ENCODE assay signal across 1 cellular context in genomic region chr17:58369214-58370031, GRCh38.
TF ChIP-seq lines count a peak whose summit lies in the region.

No MANE protein-coding gene starts in this region.

TF ChIP-seq in HepG2, 621 proteins besides CTCF, POLR2A, EP300 and RAD21 (continued from another document and continues in another):
- TF ChIP-seq, protein P1, sequence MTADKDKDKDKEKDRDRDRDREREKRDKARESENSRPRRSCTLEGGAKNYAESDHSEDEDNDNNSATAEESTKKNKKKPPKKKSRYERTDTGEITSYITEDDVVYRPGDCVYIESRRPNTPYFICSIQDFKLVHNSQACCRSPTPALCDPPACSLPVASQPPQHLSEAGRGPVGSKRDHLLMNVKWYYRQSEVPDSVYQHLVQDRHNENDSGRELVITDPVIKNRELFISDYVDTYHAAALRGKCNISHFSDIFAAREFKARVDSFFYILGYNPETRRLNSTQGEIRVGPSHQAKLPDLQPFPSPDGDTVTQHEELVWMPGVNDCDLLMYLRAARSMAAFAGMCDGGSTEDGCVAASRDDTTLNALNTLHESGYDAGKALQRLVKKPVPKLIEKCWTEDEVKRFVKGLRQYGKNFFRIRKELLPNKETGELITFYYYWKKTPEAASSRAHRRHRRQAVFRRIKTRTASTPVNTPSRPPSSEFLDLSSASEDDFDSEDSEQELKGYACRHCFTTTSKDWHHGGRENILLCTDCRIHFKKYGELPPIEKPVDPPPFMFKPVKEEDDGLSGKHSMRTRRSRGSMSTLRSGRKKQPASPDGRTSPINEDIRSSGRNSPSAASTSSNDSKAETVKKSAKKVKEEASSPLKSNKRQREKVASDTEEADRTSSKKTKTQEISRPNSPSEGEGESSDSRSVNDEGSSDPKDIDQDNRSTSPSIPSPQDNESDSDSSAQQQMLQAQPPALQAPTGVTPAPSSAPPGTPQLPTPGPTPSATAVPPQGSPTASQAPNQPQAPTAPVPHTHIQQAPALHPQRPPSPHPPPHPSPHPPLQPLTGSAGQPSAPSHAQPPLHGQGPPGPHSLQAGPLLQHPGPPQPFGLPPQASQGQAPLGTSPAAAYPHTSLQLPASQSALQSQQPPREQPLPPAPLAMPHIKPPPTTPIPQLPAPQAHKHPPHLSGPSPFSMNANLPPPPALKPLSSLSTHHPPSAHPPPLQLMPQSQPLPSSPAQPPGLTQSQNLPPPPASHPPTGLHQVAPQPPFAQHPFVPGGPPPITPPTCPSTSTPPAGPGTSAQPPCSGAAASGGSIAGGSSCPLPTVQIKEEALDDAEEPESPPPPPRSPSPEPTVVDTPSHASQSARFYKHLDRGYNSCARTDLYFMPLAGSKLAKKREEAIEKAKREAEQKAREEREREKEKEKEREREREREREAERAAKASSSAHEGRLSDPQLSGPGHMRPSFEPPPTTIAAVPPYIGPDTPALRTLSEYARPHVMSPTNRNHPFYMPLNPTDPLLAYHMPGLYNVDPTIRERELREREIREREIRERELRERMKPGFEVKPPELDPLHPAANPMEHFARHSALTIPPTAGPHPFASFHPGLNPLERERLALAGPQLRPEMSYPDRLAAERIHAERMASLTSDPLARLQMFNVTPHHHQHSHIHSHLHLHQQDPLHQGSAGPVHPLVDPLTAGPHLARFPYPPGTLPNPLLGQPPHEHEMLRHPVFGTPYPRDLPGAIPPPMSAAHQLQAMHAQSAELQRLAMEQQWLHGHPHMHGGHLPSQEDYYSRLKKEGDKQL (CRISPR knock-in tag; IDR thresholded peaks at IDR 0.05; ENCODE audit: low read depth): no peak
- TF ChIP-seq ZFP41 (CRISPR knock-in tag; IDR thresholded peaks at IDR 0.05; ENCODE audit: borderline replicate concordance) (no peak; the same call in 1 of the 2 replicates), ZNF766 (CRISPR knock-in tag; IDR thresholded peaks at IDR 0.05; ENCODE audit: borderline replicate concordance) (no peak; the same call in 1 of the 2 replicates), ZNF256 (CRISPR knock-in tag; conservative IDR thresholded peaks at IDR 0.05) (no peak), ZFY (CRISPR knock-in tag; IDR thresholded peaks at IDR 0.05) (peak; percentile 48), E2F2 (CRISPR knock-in tag; IDR thresholded peaks at IDR 0.05; ENCODE audit: borderline replicate concordance) (no peak), ZSCAN22 (CRISPR knock-in tag; IDR thresholded peaks at IDR 0.05) (no peak), MBD4 (IDR thresholded peaks at IDR 0.05; ENCODE audit: borderline replicate concordance, low read length) (no peak), ZNF598 (CRISPR knock-in tag; IDR thresholded peaks at IDR 0.05; ENCODE audit: borderline replicate concordance) (peak; percentile 69; the same call in 1 of the 2 replicates), GFI1 (CRISPR knock-in tag; IDR thresholded peaks at IDR 0.05; ENCODE audit: borderline replicate concordance) (no peak; the same call in 1 of the 2 replicates), ZFP36 (IDR thresholded peaks at IDR 0.05; ENCODE audit: borderline replicate concordance, low read depth, low read length, partially characterized antibody) (no peak), MAFG (CRISPR knock-in tag; IDR thresholded peaks at IDR 0.05) (no peak), ZNF790 (CRISPR knock-in tag; IDR thresholded peaks at IDR 0.05; ENCODE audit: borderline replicate concordance) (no peak), POLR2AphosphoS2 (IDR thresholded peaks at IDR 0.05; ENCODE audit: low read depth, low read length) (no peak), DPF2 (CRISPR knock-in tag; IDR thresholded peaks at IDR 0.05; ENCODE audit: borderline replicate concordance, low read depth) (peak; percentile 81), ZMYM2 (CRISPR knock-in tag; IDR thresholded peaks at IDR 0.05) (no peak), NCOR1 (IDR thresholded peaks at IDR 0.05; ENCODE audit: borderline replicate concordance, low read length) (peak; percentile 95), JARID2 (CRISPR knock-in tag; IDR thresholded peaks at IDR 0.05; ENCODE audit: insufficient replicate concordance) (no peak), SNAPC5 (CRISPR knock-in tag; IDR thresholded peaks at IDR 0.05; ENCODE audit: borderline replicate concordance) (no peak), BCL6 (CRISPR knock-in tag; IDR thresholded peaks at IDR 0.05) (no peak; the same call in 1 of the 2 replicates), TSC22D2 (CRISPR knock-in tag; IDR thresholded peaks at IDR 0.05; ENCODE audit: borderline replicate concordance) (no peak), ZBTB33 (CRISPR knock-in tag; IDR thresholded peaks at IDR 0.05) (peak; percentile 33; the same call in 1 of the 2 replicates), ZNF768 (CRISPR knock-in tag; IDR thresholded peaks at IDR 0.05) (no peak), IRF2 (CRISPR knock-in tag; IDR thresholded peaks at IDR 0.05) (no peak; the same call in 1 of the 2 replicates), AHDC1 (CRISPR knock-in tag; IDR thresholded peaks at IDR 0.05; ENCODE audit: borderline replicate concordance) (peak; percentile 60; the same call in 1 of the 2 replicates), ZBTB8A (CRISPR knock-in tag; IDR thresholded peaks at IDR 0.05; ENCODE audit: borderline replicate concordance, low read depth) (no peak), ZFP90 (CRISPR knock-in tag; IDR thresholded peaks at IDR 0.05; ENCODE audit: borderline replicate concordance) (0 out of 2 replicates have a peak, but pooled peaks have one; percentile 40), HNRNPL (IDR thresholded peaks at IDR 0.05; ENCODE audit: low read depth, low read length) (no peak), CHD2 (IDR thresholded peaks at IDR 0.05; ENCODE audit: low read depth, low read length) (no peak), LCORL (IDR thresholded peaks at IDR 0.05) (no peak), LCORL (CRISPR knock-in tag; IDR thresholded peaks at IDR 0.05) (0 out of 2 replicates have a peak, but pooled peaks have one; percentile 22), ZNF20 (CRISPR knock-in tag; IDR thresholded peaks at IDR 0.05) (no peak), ZNF83 (CRISPR knock-in tag; IDR thresholded peaks at IDR 0.05; ENCODE audit: borderline replicate concordance) (no peak), ZNF350 (CRISPR knock-in tag; IDR thresholded peaks at IDR 0.05; ENCODE audit: borderline replicate concordance, low read depth) (peak; percentile 35; the same call in 1 of the 2 replicates), ZNF367 (CRISPR knock-in tag; IDR thresholded peaks at IDR 0.05; ENCODE audit: borderline replicate concordance) (no peak), E2F1 (CRISPR knock-in tag; IDR thresholded peaks at IDR 0.05) (no peak), TEAD3 (CRISPR knock-in tag; optimal IDR thresholded peaks at IDR 0.05; ENCODE audit: borderline replicate concordance) (peak; percentile 8)
- TF ChIP-seq, protein P2, sequence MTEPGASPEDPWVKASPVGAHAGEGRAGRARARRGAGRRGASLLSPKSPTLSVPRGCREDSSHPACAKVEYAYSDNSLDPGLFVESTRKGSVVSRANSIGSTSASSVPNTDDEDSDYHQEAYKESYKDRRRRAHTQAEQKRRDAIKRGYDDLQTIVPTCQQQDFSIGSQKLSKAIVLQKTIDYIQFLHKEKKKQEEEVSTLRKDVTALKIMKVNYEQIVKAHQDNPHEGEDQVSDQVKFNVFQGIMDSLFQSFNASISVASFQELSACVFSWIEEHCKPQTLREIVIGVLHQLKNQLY (CRISPR knock-in tag; IDR thresholded peaks at IDR 0.05): 0 out of 2 replicates have a peak, but pooled peaks have one; percentile 20
- TF ChIP-seq, protein P3, sequence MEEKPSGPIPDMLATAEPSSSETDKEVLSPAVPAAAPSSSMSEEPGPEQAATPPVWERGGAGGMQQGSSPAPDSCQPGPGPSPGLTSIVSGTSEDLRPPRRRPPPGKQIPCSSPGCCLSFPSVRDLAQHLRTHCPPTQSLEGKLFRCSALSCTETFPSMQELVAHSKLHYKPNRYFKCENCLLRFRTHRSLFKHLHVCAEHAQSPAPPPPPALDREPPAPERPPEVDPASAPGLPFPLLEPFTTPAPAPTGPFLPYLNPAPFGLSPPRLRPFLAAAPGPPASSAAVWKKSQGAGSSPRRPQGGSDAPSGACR (CRISPR knock-in tag; IDR thresholded peaks at IDR 0.05): 0 out of 2 replicates have a peak, but pooled peaks have one; percentile 57
- TF ChIP-seq, protein P4, sequence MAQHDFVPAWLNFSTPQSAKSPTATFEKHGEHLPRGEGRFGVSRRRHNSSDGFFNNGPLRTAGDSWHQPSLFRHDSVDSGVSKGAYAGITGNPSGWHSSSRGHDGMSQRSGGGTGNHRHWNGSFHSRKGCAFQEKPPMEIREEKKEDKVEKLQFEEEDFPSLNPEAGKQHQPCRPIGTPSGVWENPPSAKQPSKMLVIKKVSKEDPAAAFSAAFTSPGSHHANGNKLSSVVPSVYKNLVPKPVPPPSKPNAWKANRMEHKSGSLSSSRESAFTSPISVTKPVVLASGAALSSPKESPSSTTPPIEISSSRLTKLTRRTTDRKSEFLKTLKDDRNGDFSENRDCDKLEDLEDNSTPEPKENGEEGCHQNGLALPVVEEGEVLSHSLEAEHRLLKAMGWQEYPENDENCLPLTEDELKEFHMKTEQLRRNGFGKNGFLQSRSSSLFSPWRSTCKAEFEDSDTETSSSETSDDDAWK (CRISPR knock-in tag; IDR thresholded peaks at IDR 0.05): no peak
- TF ChIP-seq, protein P5, sequence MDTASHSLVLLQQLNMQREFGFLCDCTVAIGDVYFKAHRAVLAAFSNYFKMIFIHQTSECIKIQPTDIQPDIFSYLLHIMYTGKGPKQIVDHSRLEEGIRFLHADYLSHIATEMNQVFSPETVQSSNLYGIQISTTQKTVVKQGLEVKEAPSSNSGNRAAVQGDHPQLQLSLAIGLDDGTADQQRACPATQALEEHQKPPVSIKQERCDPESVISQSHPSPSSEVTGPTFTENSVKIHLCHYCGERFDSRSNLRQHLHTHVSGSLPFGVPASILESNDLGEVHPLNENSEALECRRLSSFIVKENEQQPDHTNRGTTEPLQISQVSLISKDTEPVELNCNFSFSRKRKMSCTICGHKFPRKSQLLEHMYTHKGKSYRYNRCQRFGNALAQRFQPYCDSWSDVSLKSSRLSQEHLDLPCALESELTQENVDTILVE (CRISPR knock-in tag; IDR thresholded peaks at IDR 0.05): no peak; the same call in 1 of the 2 replicates
